Comparison of ENCODE assay signal across 14 cellular contexts in genomic region chr17:79779661-79780365, GRCh38. TPM values are rescaled to one million over a fixed set of nuclear protein-coding genes. Genes with fewer than 3 reads are reported as not detected.
DNase-seq lines count a peak whose midpoint lies in the region; ATAC-seq and TF ChIP-seq lines count a peak whose summit lies in the region.
"Had no signal": no experiment of that assay in that cellular context is flagged by ENCODE, and none has a peak within 500 bp of the region (broad histone marks: within the 10 kb centered on the region; RNA-seq: fewer than 3 reads in every experiment).

No MANE protein-coding gene starts in this region.

- peaks cover 34% of the 10 kb centered on the region for H3K36me3 ChIP-seq in endodermal cell (ENCODE audit: control insufficient read depth, insufficient read depth, low read length)
- H3K36me3 ChIP-seq in skeletal muscle satellite cell (ENCODE audit: insufficient read depth, low read length), result no peaks in the 10 kb centered on the region
- H3K36me3 ChIP-seq: brain microvascular endothelial cell had no signal

- peaks cover 43% of the 10 kb centered on the region for H3K4me1 Mint-ChIP-seq in activated T-cell treated with anti-CD3 and anti-CD28 coated beads, Interleukin-2, amount 50 U/mL, for 72 hours (ENCODE audit: low read depth)
- peaks cover 29% of the 10 kb centered on the region for H3K4me1 Mint-ChIP-seq in endodermal cell

- ATAC-seq in activated T-cell treated with anti-CD3 and anti-CD28 coated beads, Interleukin-2, amount 50 U/mL, for 72 hours (replicated peaks in 1 of 2), result no peak
- no peak for ATAC-seq in GM21447 (IDR thresholded peaks at IDR 0.05; ENCODE audit: unreplicated experiment)

- no peak overlapping the region for H3K27ac Mint-ChIP-seq in activated T-cell treated with anti-CD3 and anti-CD28 coated beads, Interleukin-2, amount 50 U/mL, for 72 hours
- no peak overlapping the region for H3K27ac Mint-ChIP-seq in endodermal cell

- no peaks in the 10 kb centered on the region for H3K9me3 Mint-ChIP-seq in activated T-cell treated with anti-CD3 and anti-CD28 coated beads, Interleukin-2, amount 50 U/mL, for 72 hours
- no peaks in the 10 kb centered on the region for H3K9me3 Mint-ChIP-seq in endodermal cell

- peak overlapping the region; percentile 44 to 96 for H3K4me3 Mint-ChIP-seq in activated T-cell treated with anti-CD3 and anti-CD28 coated beads, Interleukin-2, amount 50 U/mL, for 72 hours
- peak overlapping the region; percentile 94 for H3K4me3 Mint-ChIP-seq in endodermal cell

- no peak for DNase-seq in activated T-cell treated with anti-CD3 and anti-CD28 coated beads, Interleukin-2, amount 50 U/mL, for 72 hours
- DNase-seq in activated T-cell treated with anti-CD3 and anti-CD28 coated beads for 4 hours (no peak), NB4 (ENCODE audit: low read depth) (no peak), endodermal cell (no peak), NCI-H128 (lab: John Stamatoyannopoulos, UW; ENCODE audit: unreplicated experiment) (no peak), SK-N-DZ (ENCODE audit: low spot score) (no peak)
- DNase-seq: brain microvascular endothelial cell, esophagus squamous epithelium, kidney glomerular epithelial cell, NCI-H2107 had no signal

- 89 to 93% methylated on average over 9 to 10 of the region's 10 CpGs for WGBS in endodermal cell (ENCODE audit: insufficient coverage in 1 of 2, insufficient read length in 1 of 2), 2 experiments

- TF ChIP-seq CTCF in NB4 (IDR thresholded peaks at IDR 0.05; ENCODE audit: low read depth, low read length), result no peak
- TF ChIP-seq CTCF in endodermal cell (conservative IDR thresholded peaks at IDR 0.05), result no peak

- H3K27me3 ChIP-seq in endodermal cell (ENCODE audit: control insufficient read depth, insufficient read depth, low read length, poor library complexity, severe bottlenecking) (no peaks in the 10 kb centered on the region), skeletal muscle satellite cell (ENCODE audit: control insufficient read depth, insufficient read depth, low read length) (peaks cover 27% of the 10 kb centered on the region)
- H3K27me3 ChIP-seq: testis had no signal

- H3K4me3 ChIP-seq in NB4 (ENCODE audit: low read depth, low read length), result peak overlapping the region; percentile 68
- peak overlapping the region; percentile 87 for H3K4me3 ChIP-seq in endodermal cell (ENCODE audit: low read length)
- no peak overlapping the region for H3K4me3 ChIP-seq in skeletal muscle satellite cell (ENCODE audit: low read length)

- H3K27ac ChIP-seq in endodermal cell (ENCODE audit: low read depth, low read length), result no peak overlapping the region
- H3K27ac ChIP-seq: brain microvascular endothelial cell, parathyroid adenoma, testis had no signal

- H3K36me3 Mint-ChIP-seq in activated T-cell treated with anti-CD3 and anti-CD28 coated beads, Interleukin-2, amount 50 U/mL, for 72 hours (ENCODE audit: insufficient read depth in 2 of 2), result peaks cover 0 to 3% of the 10 kb centered on the region in 2 donors
- H3K36me3 Mint-ChIP-seq in endodermal cell (ENCODE audit: low read depth), result peaks cover 49% of the 10 kb centered on the region

- peak overlapping the region; percentile 72 for H3K4me2 ChIP-seq in skeletal muscle satellite cell (ENCODE audit: low read length)

- TF ChIP-seq POLR2A in NB4 (IDR thresholded peaks at IDR 0.05; ENCODE audit: extremely low read depth, insufficient read length), result no peak

- peaks cover 61% of the 10 kb centered on the region for H3K27me3 Mint-ChIP-seq in activated T-cell treated with anti-CD3 and anti-CD28 coated beads, Interleukin-2, amount 50 U/mL, for 72 hours (ENCODE audit: low read depth)
- H3K27me3 Mint-ChIP-seq in endodermal cell (ENCODE audit: insufficient read depth), result peaks cover 2% of the 10 kb centered on the region

- H3K9ac ChIP-seq in endodermal cell (ENCODE audit: extremely low read depth, low read length, poor library complexity, severe bottlenecking), result peak overlapping the region; percentile 51
- no peak overlapping the region for H3K9ac ChIP-seq in skeletal muscle satellite cell (ENCODE audit: low read depth, low read length)
- H3K9ac ChIP-seq: parathyroid adenoma had no signal

- peaks cover 13% of the 10 kb centered on the region for H3K4me1 ChIP-seq in endodermal cell (ENCODE audit: control insufficient read depth, insufficient read depth, low read length)
- H3K4me1 ChIP-seq in skeletal muscle satellite cell (ENCODE audit: control insufficient read depth, insufficient read depth, low read length), result peaks cover 15% of the 10 kb centered on the region
- H3K4me1 ChIP-seq: parathyroid adenoma had no signal

- H3K9me3 ChIP-seq in endodermal cell (ENCODE audit: control insufficient read depth, low read length) (no peaks in the 10 kb centered on the region), skeletal muscle satellite cell (replicated peaks; ENCODE audit: low read length) (no peaks in the 10 kb centered on the region)
- H3K9me3 ChIP-seq: esophagus squamous epithelium, testis had no signal

RNA-seq across cellular contexts. Expression of gene CBX2, which starts 1.9 kb away (rescaled TPM):
- total RNA-seq in activated T-cell treated with anti-CD3 and anti-CD28 coated beads, Interleukin-2, amount 50 U/mL, for 72 hours, result 1 to 10 TPM; 2.4 to 5.6 TPM
- 10 to 100 TPM; 75.0 to 78.6 TPM for total RNA-seq in endodermal cell
- polyA plus RNA-seq in endodermal cell (2013, experiment 1 of 2), result 74.2 TPM
- polyA plus RNA-seq in endodermal cell (2013, experiment 2 of 2), result 70.5 TPM
- total RNA-seq in skeletal muscle satellite cell (2012; rRNA removed), result 1.8 and 2.4 TPM in 2 replicates
- polyA plus RNA-seq in SK-N-DZ (2014; cell fraction: cytosol; rRNA removed), result 108 and 109 TPM in 2 replicates
- polyA plus RNA-seq in SK-N-DZ (2014; cell fraction: nucleus; rRNA removed), result 144 and 174 TPM in 2 replicates

RNA-seq across cellular contexts. Expression of gene CBX8, which starts 17.1 kb away (rescaled TPM):
- 1 to 10 TPM; 6.0 to 7.2 TPM for total RNA-seq in activated T-cell treated with anti-CD3 and anti-CD28 coated beads, Interleukin-2, amount 50 U/mL, for 72 hours
- total RNA-seq in endodermal cell, result 1 to 10 TPM; 5.4 to 5.6 TPM
- polyA plus RNA-seq in endodermal cell (2013, experiment 1 of 2), result 11.0 TPM
- 8.7 TPM for polyA plus RNA-seq in endodermal cell (2013, experiment 2 of 2)
- 1.5 and 3.5 TPM in 2 replicates for total RNA-seq in skeletal muscle satellite cell (2012; rRNA removed)
- polyA plus RNA-seq in SK-N-DZ (2014; cell fraction: cytosol; rRNA removed), result 16.5 and 24.6 TPM in 2 replicates
- polyA plus RNA-seq in SK-N-DZ (2014; cell fraction: nucleus; rRNA removed), result 43.5 and 47.0 TPM in 2 replicates

RNA-seq across cellular contexts. Expression of gene ENPP7, which starts 49.1 kb away (rescaled TPM):
- total RNA-seq in activated T-cell treated with anti-CD3 and anti-CD28 coated beads, Interleukin-2, amount 50 U/mL, for 72 hours, result not detected
- total RNA-seq in endodermal cell, result not detected
- polyA plus RNA-seq in endodermal cell (2013, experiment 1 of 2), result not detected
- not detected for polyA plus RNA-seq in endodermal cell (2013, experiment 2 of 2)
- 0.22 TPM in 1 of 2 replicates, not detected in the other for total RNA-seq in skeletal muscle satellite cell (2012; rRNA removed)
- not detected in 2 replicates for polyA plus RNA-seq in SK-N-DZ (2014; cell fraction: cytosol; rRNA removed)
- not detected in 2 replicates for polyA plus RNA-seq in SK-N-DZ (2014; cell fraction: nucleus; rRNA removed)
- total RNA-seq: esophagus squamous epithelium had no signal

RNA-seq across cellular contexts. Expression of gene CBX4, which starts 59.4 kb away (rescaled TPM):
- total RNA-seq in activated T-cell treated with anti-CD3 and anti-CD28 coated beads, Interleukin-2, amount 50 U/mL, for 72 hours, result 10 to 100 TPM; 38.3 to 45.8 TPM
- total RNA-seq in endodermal cell, result 1 to 10 TPM; 4.2 to 4.9 TPM
- polyA plus RNA-seq in endodermal cell (2013, experiment 1 of 2), result 14.4 TPM
- polyA plus RNA-seq in endodermal cell (2013, experiment 2 of 2), result 9.6 TPM
- total RNA-seq in skeletal muscle satellite cell (2012; rRNA removed), result 9.9 and 10.9 TPM in 2 replicates
- 9.9 and 14.1 TPM in 2 replicates for polyA plus RNA-seq in SK-N-DZ (2014; cell fraction: cytosol; rRNA removed)
- polyA plus RNA-seq in SK-N-DZ (2014; cell fraction: nucleus; rRNA removed), result 25.6 and 26.8 TPM in 2 replicates

Comparison
In these comparisons a context has a peak if more than half of its experiments do, and no peak if none do; other contexts are left out.
1. RNA of gene CBX2, which starts 1.9 kb away (total RNA-seq): 75.0 to 78.6 TPM in endodermal cell; 2.4 to 5.6 TPM in activated T-cell treated with anti-CD3 and anti-CD28 coated beads, Interleukin-2, amount 50 U/mL, for 72 hours; every median in the first group is over 10 times any median in the second.